In genomic region chr12:108543642-108544041, GRCh38 we compare ENCODE assay signal across 22 cellular contexts. TPM values are rescaled to one million over a fixed set of nuclear protein-coding genes. Genes with fewer than 3 reads are reported as not detected.
DNase-seq lines count a peak whose midpoint lies in the region; ATAC-seq and TF ChIP-seq lines count a peak whose summit lies in the region.
"Had no signal": no experiment of that assay in that cellular context is flagged by ENCODE, and none has a peak within 500 bp of the region (broad histone marks: within the 10 kb centered on the region; RNA-seq: fewer than 3 reads in every experiment).

No MANE protein-coding gene starts in this region.

- no peak overlapping the region for H3K4me3 Mint-ChIP-seq in CD8-positive, alpha-beta T cell
- H3K4me3 Mint-ChIP-seq: CD4-positive, CD25-positive, alpha-beta regulatory T cell; H9 had no signal

- POLR2A ChIA-PET in CD8-positive, alpha-beta T cell (lab: Charles Lee) = interaction anchor here (1.2 kb wide), 1 partner anchor 17 kb away, joined by 4 read pairs; the partner anchor contains the start of gene SART3

- no peak for ATAC-seq in CD8-positive, alpha-beta T cell
- ATAC-seq in GM21723 (IDR thresholded peaks at IDR 0.05; ENCODE audit: unreplicated experiment) = no peak
- ATAC-seq in right cardiac atrium = no peak
- ATAC-seq: SK-N-SH treated with all-trans-retinoic acid at 6 μM for 48 hours had no signal

- DNase-seq in AG10803 (ENCODE audit: low read depth) = peak; percentile 68
- no peak for DNase-seq in CD8-positive, alpha-beta T cell
- DNase-seq in foreskin fibroblast = peak; percentile 45 to 72
- no peak for DNase-seq in right cardiac atrium
- DNase-seq in NCI-H2171 (lab: John Stamatoyannopoulos, UW) = no peak
- DNase-seq: CD4-positive, CD25-positive, alpha-beta regulatory T cell; H9; Karpas-422; MM.1S; NCI-H1092 treated with DMSO at 0.1 percent for 48 hours; NCI-H146; NCI-H2029 treated with DMSO at 0.1 percent for 48 hours; NCI-H748 treated with DMSO at 0.1 percent for 48 hours; NK-92 treated with Interleukin-12 subunit alpha and Interleukin-12 subunit beta, amount 100 ng/mL, for 24 hours; OCI-M1; RPMI8226; SHP77 treated with DMSO at 0.1 percent for 48 hours had no signal

- TF ChIP-seq CTCF in AG10803 (conservative IDR thresholded peaks at IDR 0.05; ENCODE audit: low read length) (no peak), OCI-LY3 (IDR thresholded peaks at IDR 0.05; ENCODE audit: low read depth, low read length) (no peak), foreskin fibroblast (IDR thresholded peaks at IDR 0.05; ENCODE audit: low read depth, low read length) (no peak)
- TF ChIP-seq CTCF in CD8-positive, alpha-beta T cell (IDR thresholded peaks at IDR 0.05) = no peak

- peaks cover 83% of the 10 kb centered on the region for H3K79me2 ChIP-seq in OCI-LY3 (ENCODE audit: low read length)

- no peaks in the 10 kb centered on the region for H4K20me1 ChIP-seq in OCI-LY3 (ENCODE audit: insufficient read depth, low read length)

- peaks cover 32% of the 10 kb centered on the region for H3K36me3 ChIP-seq in CD8-positive, alpha-beta T cell (ENCODE audit: insufficient read depth, low read length)
- H3K36me3 ChIP-seq in OCI-LY3 (replicated peaks; ENCODE audit: low read depth, low read length) = peaks cover 71% of the 10 kb centered on the region

- CTCF ChIA-PET in CD8-positive, alpha-beta T cell (lab: Charles Lee) = interaction anchor here (0.6 to 1.6 kb wide), 2 partner anchors 24 to 262 kb away, joined by 3 read pairs; no protein-coding TSS in a partner anchor

- no peak overlapping the region for H3K27ac ChIP-seq in CD8-positive, alpha-beta T cell (ENCODE audit: low read depth, low read length)
- H3K27ac ChIP-seq in OCI-LY3 (ENCODE audit: low read length) (peak overlapping the region; percentile 6; the same call in 1 of the 2 replicates), right cardiac atrium (ENCODE audit: low read length) (no peak overlapping the region)

- intact Hi-C loops in CD8-positive, alpha-beta T cell (cut with DNase I, micrococcal nuclease) = no loop called here
- intact Hi-C loops in right cardiac atrium (cut with DNase I) = no loop called here

- H3K27ac Mint-ChIP-seq in CD8-positive, alpha-beta T cell = peak overlapping the region; percentile 39

- no peak overlapping the region for H2AFZ ChIP-seq in OCI-LY3 (ENCODE audit: low read depth, low read length)

- H3K4me2 ChIP-seq in OCI-LY3 (ENCODE audit: low read length) = no peak overlapping the region

- WGBS in right cardiac atrium = 89% methylated on average over 3 of the region's 3 CpGs

- peaks cover 20% of the 10 kb centered on the region for H3K4me1 Mint-ChIP-seq in CD8-positive, alpha-beta T cell (ENCODE audit: low read depth)
- H3K4me1 Mint-ChIP-seq: H9 had no signal

- H3K4me3 ChIP-seq in AG10803 (ENCODE audit: low read length) (no peak overlapping the region), OCI-LY3 (ENCODE audit: low read length) (no peak overlapping the region), foreskin fibroblast (ENCODE audit: low read depth in 1 of 2, low read length in 2 of 2) (no peak overlapping the region), right cardiac atrium (ENCODE audit: low read length) (no peak overlapping the region)
- no peak overlapping the region for H3K4me3 ChIP-seq in CD8-positive, alpha-beta T cell (ENCODE audit: low read depth, low read length)

- H3K9me3 Mint-ChIP-seq in CD8-positive, alpha-beta T cell = no peaks in the 10 kb centered on the region
- H3K9me3 Mint-ChIP-seq: CD4-positive, CD25-positive, alpha-beta regulatory T cell; H9 had no signal

- H3K36me3 Mint-ChIP-seq in CD8-positive, alpha-beta T cell = peaks cover 74% of the 10 kb centered on the region

- no peaks in the 10 kb centered on the region for H3K9me3 ChIP-seq in CD8-positive, alpha-beta T cell (ENCODE audit: low read length)
- H3K9me3 ChIP-seq in OCI-LY3 (ENCODE audit: insufficient read depth, low read length) = no peaks in the 10 kb centered on the region
- H3K9me3 ChIP-seq in right cardiac atrium (ENCODE audit: control insufficient read depth, low read length) = no peaks in the 10 kb centered on the region

- no peaks in the 10 kb centered on the region for H3K27me3 ChIP-seq in CD8-positive, alpha-beta T cell (ENCODE audit: insufficient read depth, low read length)
- H3K27me3 ChIP-seq in OCI-LY3 (ENCODE audit: low read depth, low read length) = no peaks in the 10 kb centered on the region
- H3K27me3 ChIP-seq in right cardiac atrium (ENCODE audit: control insufficient read depth, insufficient read depth) = no peaks in the 10 kb centered on the region

- H3K4me1 ChIP-seq in CD8-positive, alpha-beta T cell (ENCODE audit: insufficient read depth, low read length) = no peaks in the 10 kb centered on the region
- H3K4me1 ChIP-seq in OCI-LY3 (ENCODE audit: low read length) (peaks cover 80% of the 10 kb centered on the region), right cardiac atrium (ENCODE audit: control insufficient read depth, insufficient read depth, low read length) (no peaks in the 10 kb centered on the region)

- no peaks in the 10 kb centered on the region for H3K27me3 Mint-ChIP-seq in CD8-positive, alpha-beta T cell (ENCODE audit: low read depth)
- H3K27me3 Mint-ChIP-seq: CD4-positive, CD25-positive, alpha-beta regulatory T cell had no signal

- H3K9ac ChIP-seq in OCI-LY3 (ENCODE audit: low read length) = no peak overlapping the region

RNA-seq across cellular contexts. Expression of gene SART3, which starts 17.3 kb away (rescaled TPM):
- 100 to 1,000 TPM in 1 of 2 experiments, 10 to 100 TPM in 1; 95.3 to 109 TPM for total RNA-seq in CD8-positive, alpha-beta T cell
- total RNA-seq in right cardiac atrium = 10 to 100 TPM; 21.1 to 27.7 (median 25.6) TPM
- polyA plus RNA-seq in right cardiac atrium = 14.2 TPM

RNA-seq across cellular contexts. Expression of gene ISCU, which starts 18.8 kb away (rescaled TPM):
- total RNA-seq in CD8-positive, alpha-beta T cell = 100 to 1,000 TPM; 254 to 260 TPM
- 100 to 1,000 TPM; 276 to 363 (median 303) TPM for total RNA-seq in right cardiac atrium
- polyA plus RNA-seq in right cardiac atrium = 457 TPM

RNA-seq across cellular contexts. Expression of gene FICD, which starts 28.6 kb away (rescaled TPM):
- 1 to 10 TPM; 4.2 to 4.3 TPM for total RNA-seq in CD8-positive, alpha-beta T cell
- total RNA-seq in right cardiac atrium = 1 to 10 TPM; 2.8 to 7.1 (median 3.2) TPM
- polyA plus RNA-seq in right cardiac atrium = 1.8 TPM

RNA-seq across cellular contexts. Expression of gene TMEM119, which starts 54.2 kb away (rescaled TPM):
- total RNA-seq in CD8-positive, alpha-beta T cell = 1 to 10 TPM; 1.2 to 1.9 TPM
- total RNA-seq in right cardiac atrium = 1 to 10 TPM; 1.8 to 3.5 (median 2.6) TPM
- polyA plus RNA-seq in right cardiac atrium = 3.2 TPM
- total RNA-seq: H9, HT-29, NCI-H460 had no signal

Comparison
In these comparisons a context has a peak if more than half of its experiments do, and no peak if none do; other contexts are left out.
1. DNase-seq: peak in AG10803 (single experiment) and foreskin fibroblast (2 of 2); none in CD8-positive, alpha-beta T cell (0 of 7), right cardiac atrium (0 of 3) and NCI-H2171 (single experiment).